In genomic region chr9:124757589-124757988, GRCh38 we compare ENCODE assay signal across 1 cellular context.
TF ChIP-seq lines count a peak whose summit lies in the region.

No MANE protein-coding gene starts in this region.

TF ChIP-seq in H1, 55 proteins besides CTCF, POLR2A, EP300 and RAD21:
- TF ChIP-seq GABPA (IDR thresholded peaks at IDR 0.05; ENCODE audit: borderline replicate concordance, insufficient read depth, low read length) (no peak), SIN3A (conservative IDR thresholded peaks at IDR 0.05 in 1 of 2, IDR thresholded peaks at IDR 0.05 in 1 of 2; ENCODE audit: low read depth in 1 of 2, low read length in 2 of 2) (0 out of 4 replicates have a peak, but pooled peaks of 1 of the 2 experiments have one; percentile 30), JUND (IDR thresholded peaks at IDR 0.05; ENCODE audit: low read length) (no peak), RBBP5 (IDR thresholded peaks at IDR 0.05; ENCODE audit: borderline replicate concordance, low read depth, low read length) (no peak), GTF2F1 (IDR thresholded peaks at IDR 0.05; ENCODE audit: borderline replicate concordance, low read depth, low read length) (no peak), CHD7 (IDR thresholded peaks at IDR 0.05; ENCODE audit: insufficient replicate concordance, low read length) (peak; percentile 87), SP1 (IDR thresholded peaks at IDR 0.05; ENCODE audit: low read depth, low read length) (peak; percentile 57; the same call in 1 of the 2 replicates), BRCA1 (IDR thresholded peaks at IDR 0.05; ENCODE audit: low read depth, low read length) (no peak), ATF2 (IDR thresholded peaks at IDR 0.05; ENCODE audit: low read length) (0 out of 2 replicates have a peak, but pooled peaks have one; percentile 33), EGR1 (IDR thresholded peaks at IDR 0.05; ENCODE audit: borderline replicate concordance, low read depth, low read length) (no peak), HDAC2 (IDR thresholded peaks at IDR 0.05; ENCODE audit: borderline replicate concordance in 1 of 2, low read depth in 2 of 2, low read length in 2 of 2) (0 out of 4 replicates have a peak, but pooled peaks of 1 of the 2 experiments have one; percentile 57)
- TF ChIP-seq, protein P1, sequence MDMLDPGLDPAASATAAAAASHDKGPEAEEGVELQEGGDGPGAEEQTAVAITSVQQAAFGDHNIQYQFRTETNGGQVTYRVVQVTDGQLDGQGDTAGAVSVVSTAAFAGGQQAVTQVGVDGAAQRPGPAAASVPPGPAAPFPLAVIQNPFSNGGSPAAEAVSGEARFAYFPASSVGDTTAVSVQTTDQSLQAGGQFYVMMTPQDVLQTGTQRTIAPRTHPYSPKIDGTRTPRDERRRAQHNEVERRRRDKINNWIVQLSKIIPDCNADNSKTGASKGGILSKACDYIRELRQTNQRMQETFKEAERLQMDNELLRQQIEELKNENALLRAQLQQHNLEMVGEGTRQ (IDR thresholded peaks at IDR 0.05; ENCODE audit: low read length), result no peak
